ENCODE assay signal across 23 cellular contexts in the genomic region with DNA sequence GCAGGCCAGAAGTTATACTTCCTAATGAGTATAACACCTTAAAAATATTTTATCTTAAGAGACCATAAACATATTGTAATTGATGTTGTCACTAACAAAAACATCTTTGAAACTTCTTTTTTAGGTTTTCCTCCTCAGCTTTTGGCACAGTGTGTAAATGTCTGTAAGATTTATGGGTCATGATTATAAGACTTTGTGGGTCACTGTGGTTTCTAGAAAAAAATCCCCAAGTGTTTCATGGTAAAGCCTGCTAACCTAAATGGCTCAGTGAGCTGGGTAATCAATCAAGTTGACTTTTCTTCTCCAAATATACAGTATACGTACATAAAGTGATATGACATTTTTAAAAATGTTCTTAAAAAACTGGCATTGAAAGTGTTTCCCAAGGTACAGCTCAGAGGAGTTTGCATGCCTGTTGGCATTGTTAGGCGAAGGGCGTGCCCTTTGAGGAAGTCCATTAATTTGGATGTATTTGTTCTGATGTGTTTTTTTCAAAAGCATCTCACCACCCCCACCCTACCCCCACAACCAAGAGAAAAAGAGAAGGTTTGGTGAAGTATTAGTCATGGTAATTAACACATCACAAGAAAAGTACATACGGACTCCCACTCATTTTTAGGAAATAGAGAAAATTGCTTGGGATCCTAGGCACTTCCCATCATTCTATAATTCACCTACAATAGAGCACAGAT.
DNase-seq lines count a peak whose midpoint lies in the region; ATAC-seq and TF ChIP-seq lines count a peak whose summit lies in the region.
"Had no signal": no experiment of that assay in that cellular context is flagged by ENCODE, and none has a peak within 500 bp of the region (broad histone marks: within the 10 kb centered on the region; RNA-seq: fewer than 3 reads in every experiment).

No MANE protein-coding gene starts in this region.

- WGBS in heart left ventricle, 4 donors, result 59 to 67% (median 64%) methylated on average over 4 of the region's 4 CpGs

- DNase-seq in heart left ventricle (peak in 3 of 5 donors; percentile 27 to 59 (median 40)), right atrium auricular region (ENCODE audit: low spot score) (no peak), C1 segment of cervical spinal cord (lab: John Stamatoyannopoulos, UW) (no peak)
- DNase-seq: Caco-2; CD8-positive, alpha-beta T cell; HCEC 1CT; Karpas-422; NCI-H1105; NCI-H1436 treated with DMSO at 0.1 percent for 48 hours; NCI-H187 treated with DMSO at 0.1 percent for 48 hours; NCI-H2107; NCI-H524; NCI-H82; NK-92 treated with Interleukin-12 subunit alpha and Interleukin-12 subunit beta, amount 100 ng/mL, for 24 hours; PC-3; SHP77 had no signal

- TF ChIP-seq POLR2A in heart left ventricle (IDR thresholded peaks at IDR 0.05), result no peak

- peaks cover 13% of the 10 kb centered on the region for H3K9me3 Mint-ChIP-seq in nephron

- peak overlapping the region; percentile 44 to 85 (median 77) for H3K27ac Mint-ChIP-seq in nephron
- H3K27ac Mint-ChIP-seq: CD8-positive, alpha-beta T cell had no signal

- no peak overlapping the region for H3K4me3 Mint-ChIP-seq in nephron
- H3K4me3 Mint-ChIP-seq: CD8-positive, alpha-beta T cell had no signal

- peaks cover 6% of the 10 kb centered on the region for H3K36me3 Mint-ChIP-seq in nephron (ENCODE audit: low read depth)
- H3K36me3 Mint-ChIP-seq: CD8-positive, alpha-beta T cell had no signal

- H3K9me3 ChIP-seq in heart left ventricle (peaks cover 0 to 6% (median 0%) of the 10 kb centered on the region in 12 donors), right atrium auricular region (no peaks in the 10 kb centered on the region)
- H3K9me3 ChIP-seq: A549, Caco-2 had no signal

- no peaks in the 10 kb centered on the region for H3K27me3 Mint-ChIP-seq in nephron (ENCODE audit: low read depth)

- H3K4me1 ChIP-seq in heart left ventricle (peaks cover 0 to 16% (median 0%) of the 10 kb centered on the region in 12 donors), right atrium auricular region (no peaks in the 10 kb centered on the region)
- H3K4me1 ChIP-seq: A549, Caco-2 had no signal

- peak in 2 of 4 donors; percentile 63 to 79 for ATAC-seq in heart left ventricle
- ATAC-seq in esophagus mucosa, result peak; percentile 70
- ATAC-seq in HG03571 (IDR thresholded peaks at IDR 0.05; ENCODE audit: unreplicated experiment), result no peak
- no peak for ATAC-seq in GM21390 (IDR thresholded peaks at IDR 0.05; ENCODE audit: unreplicated experiment)
- ATAC-seq: A549; CD8-positive, alpha-beta T cell; HepG2; PC-3 had no signal

- TF ChIP-seq CTCF in heart left ventricle (IDR thresholded peaks at IDR 0.05) (no peak), right atrium auricular region (IDR thresholded peaks at IDR 0.05) (no peak), nephron (IDR thresholded peaks at IDR 0.05; ENCODE audit: unreplicated experiment in 3 of 3) (no peak)

- peaks cover 15% of the 10 kb centered on the region for H3K4me1 Mint-ChIP-seq in nephron

- H3K27me3 ChIP-seq in heart left ventricle, result no peaks in the 10 kb centered on the region
- no peaks in the 10 kb centered on the region for H3K27me3 ChIP-seq in right atrium auricular region

- H3K27ac ChIP-seq in heart left ventricle (peak overlapping the region in 5 of 12 donors; percentile 1 to 50 (median 27)), right atrium auricular region (no peak overlapping the region)
- H3K27ac ChIP-seq: A549, C4-2B had no signal

- H3K4me3 ChIP-seq in heart left ventricle, result no peak overlapping the region
- no peak overlapping the region for H3K4me3 ChIP-seq in right atrium auricular region
- H3K4me3 ChIP-seq: A549 had no signal

- intact Hi-C loops in heart left ventricle (cut with DNase I), result loop anchor here in 3 of 10 donors (2.0 to 5.0 kb wide), 2 partner anchors 130 kb away; no protein-coding TSS in a partner anchor

- H3K36me3 ChIP-seq in heart left ventricle (no peaks in the 10 kb centered on the region), right atrium auricular region (no peaks in the 10 kb centered on the region)

Comparison
In these comparisons a context has a peak if more than half of its experiments do, and no peak if none do; other contexts are left out.
1. DNase-seq: peak in heart left ventricle (3 of 5); none in right atrium auricular region (single experiment) and C1 segment of cervical spinal cord (0 of 14).